Comparison of ENCODE assay signal across 1 cellular context in the genomic region with DNA sequence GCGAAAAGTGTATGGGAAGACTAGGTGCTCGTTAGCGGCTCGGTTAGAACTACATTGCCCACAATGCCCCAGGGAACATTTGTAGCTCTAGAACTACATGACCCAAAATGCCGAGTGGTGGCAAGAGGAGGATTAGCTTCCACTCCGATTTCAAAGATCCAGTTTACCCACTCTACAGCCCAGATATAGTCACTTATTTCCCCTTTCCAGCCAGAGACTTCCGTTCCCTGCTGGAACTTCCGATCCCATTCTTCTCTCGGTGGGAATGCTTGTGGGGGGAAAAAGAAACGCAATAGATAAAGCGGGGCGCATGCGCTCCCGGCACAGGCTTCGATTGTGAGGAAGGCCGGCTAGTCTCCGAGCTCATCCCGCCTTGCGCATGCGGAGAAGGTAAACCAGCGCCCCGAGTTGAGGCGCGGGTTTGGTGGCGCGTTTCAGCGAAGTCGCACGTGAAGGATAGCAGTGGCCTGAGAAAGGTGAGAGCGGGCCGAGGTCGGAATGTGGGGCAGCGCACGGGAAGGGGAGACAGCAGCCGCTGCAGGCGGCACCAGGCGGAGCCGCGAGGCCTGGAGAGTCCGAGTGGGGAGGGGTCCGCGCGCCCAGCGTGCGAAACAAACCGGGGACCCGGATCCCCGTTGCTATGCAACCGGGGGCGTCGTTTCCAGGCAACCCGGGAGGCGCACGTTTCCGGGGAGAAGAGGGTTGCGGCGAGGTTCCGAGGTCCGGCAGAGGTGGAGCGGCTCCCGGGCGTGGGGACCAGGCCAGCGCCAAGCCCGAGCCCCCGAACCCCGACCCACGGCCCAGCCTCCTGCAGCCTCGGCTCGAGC.
TF ChIP-seq lines count a peak whose summit lies in the region.

A gene with protein sequence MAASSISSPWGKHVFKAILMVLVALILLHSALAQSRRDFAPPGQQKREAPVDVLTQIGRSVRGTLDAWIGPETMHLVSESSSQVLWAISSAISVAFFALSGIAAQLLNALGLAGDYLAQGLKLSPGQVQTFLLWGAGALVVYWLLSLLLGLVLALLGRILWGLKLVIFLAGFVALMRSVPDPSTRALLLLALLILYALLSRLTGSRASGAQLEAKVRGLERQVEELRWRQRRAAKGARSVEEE (plus strand): TSS at position 366 of the 827 bp plus-strand sequence. CDS start 5,536 bp downstream, outside the sequence.

TF ChIP-seq in K562, 482 proteins besides CTCF, POLR2A, EP300 and RAD21 (continued from another document and continues in another):
- TF ChIP-seq, protein P1, sequence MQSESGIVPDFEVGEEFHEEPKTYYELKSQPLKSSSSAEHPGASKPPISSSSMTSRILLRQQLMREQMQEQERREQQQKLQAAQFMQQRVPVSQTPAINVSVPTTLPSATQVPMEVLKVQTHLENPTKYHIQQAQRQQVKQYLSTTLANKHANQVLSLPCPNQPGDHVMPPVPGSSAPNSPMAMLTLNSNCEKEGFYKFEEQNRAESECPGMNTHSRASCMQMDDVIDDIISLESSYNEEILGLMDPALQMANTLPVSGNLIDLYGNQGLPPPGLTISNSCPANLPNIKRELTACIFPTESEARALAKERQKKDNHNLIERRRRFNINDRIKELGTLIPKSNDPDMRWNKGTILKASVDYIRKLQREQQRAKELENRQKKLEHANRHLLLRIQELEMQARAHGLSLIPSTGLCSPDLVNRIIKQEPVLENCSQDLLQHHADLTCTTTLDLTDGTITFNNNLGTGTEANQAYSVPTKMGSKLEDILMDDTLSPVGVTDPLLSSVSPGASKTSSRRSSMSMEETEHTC (IDR thresholded peaks at IDR 0.05) = no peak
- TF ChIP-seq FOXA3 (CRISPR knock-in tag; conservative IDR thresholded peaks at IDR 0.05 in 1 of 2, IDR thresholded peaks at IDR 0.05 in 1 of 2) = peak in 1 of 2 experiments; percentile 69; a peak in 1 of 4 replicates
- peak; percentile 98 for TF ChIP-seq ZFX (CRISPR knock-in tag; IDR thresholded peaks at IDR 0.05)
- TF ChIP-seq CEBPB (tag; IDR thresholded peaks at IDR 0.05) = no peak
- no peak for TF ChIP-seq ZNF224 (CRISPR knock-in tag; IDR thresholded peaks at IDR 0.05)
- TF ChIP-seq, protein P2, sequence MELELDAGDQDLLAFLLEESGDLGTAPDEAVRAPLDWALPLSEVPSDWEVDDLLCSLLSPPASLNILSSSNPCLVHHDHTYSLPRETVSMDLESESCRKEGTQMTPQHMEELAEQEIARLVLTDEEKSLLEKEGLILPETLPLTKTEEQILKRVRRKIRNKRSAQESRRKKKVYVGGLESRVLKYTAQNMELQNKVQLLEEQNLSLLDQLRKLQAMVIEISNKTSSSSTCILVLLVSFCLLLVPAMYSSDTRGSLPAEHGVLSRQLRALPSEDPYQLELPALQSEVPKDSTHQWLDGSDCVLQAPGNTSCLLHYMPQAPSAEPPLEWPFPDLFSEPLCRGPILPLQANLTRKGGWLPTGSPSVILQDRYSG (tag; conservative IDR thresholded peaks at IDR 0.05; ENCODE audit: low read depth) = no peak
- TF ChIP-seq ARID2 (IDR thresholded peaks at IDR 0.05) = no peak
- peak; percentile 39; the same call in 1 of the 2 replicates for TF ChIP-seq RB1 (IDR thresholded peaks at IDR 0.05; ENCODE audit: low read depth)
- TF ChIP-seq ZNF354B (CRISPR knock-in tag; IDR thresholded peaks at IDR 0.05) = no peak
- TF ChIP-seq ERF (CRISPR knock-in tag; IDR thresholded peaks at IDR 0.05) = no peak
- no peak for TF ChIP-seq DNMT1 (IDR thresholded peaks at IDR 0.05)
- no peak for TF ChIP-seq ZNF584 (CRISPR knock-in tag; IDR thresholded peaks at IDR 0.05; ENCODE audit: low read depth)
- no peak; the same call in 1 of the 2 replicates for TF ChIP-seq DMBX1 (CRISPR knock-in tag; IDR thresholded peaks at IDR 0.05; ENCODE audit: borderline replicate concordance)
- no peak for TF ChIP-seq GTF2A2 (tag; IDR thresholded peaks at IDR 0.05)
- TF ChIP-seq CBFB (CRISPR knock-in tag; IDR thresholded peaks at IDR 0.05) = peak; percentile 19; the same call in 1 of the 2 replicates
- TF ChIP-seq, protein P3, sequence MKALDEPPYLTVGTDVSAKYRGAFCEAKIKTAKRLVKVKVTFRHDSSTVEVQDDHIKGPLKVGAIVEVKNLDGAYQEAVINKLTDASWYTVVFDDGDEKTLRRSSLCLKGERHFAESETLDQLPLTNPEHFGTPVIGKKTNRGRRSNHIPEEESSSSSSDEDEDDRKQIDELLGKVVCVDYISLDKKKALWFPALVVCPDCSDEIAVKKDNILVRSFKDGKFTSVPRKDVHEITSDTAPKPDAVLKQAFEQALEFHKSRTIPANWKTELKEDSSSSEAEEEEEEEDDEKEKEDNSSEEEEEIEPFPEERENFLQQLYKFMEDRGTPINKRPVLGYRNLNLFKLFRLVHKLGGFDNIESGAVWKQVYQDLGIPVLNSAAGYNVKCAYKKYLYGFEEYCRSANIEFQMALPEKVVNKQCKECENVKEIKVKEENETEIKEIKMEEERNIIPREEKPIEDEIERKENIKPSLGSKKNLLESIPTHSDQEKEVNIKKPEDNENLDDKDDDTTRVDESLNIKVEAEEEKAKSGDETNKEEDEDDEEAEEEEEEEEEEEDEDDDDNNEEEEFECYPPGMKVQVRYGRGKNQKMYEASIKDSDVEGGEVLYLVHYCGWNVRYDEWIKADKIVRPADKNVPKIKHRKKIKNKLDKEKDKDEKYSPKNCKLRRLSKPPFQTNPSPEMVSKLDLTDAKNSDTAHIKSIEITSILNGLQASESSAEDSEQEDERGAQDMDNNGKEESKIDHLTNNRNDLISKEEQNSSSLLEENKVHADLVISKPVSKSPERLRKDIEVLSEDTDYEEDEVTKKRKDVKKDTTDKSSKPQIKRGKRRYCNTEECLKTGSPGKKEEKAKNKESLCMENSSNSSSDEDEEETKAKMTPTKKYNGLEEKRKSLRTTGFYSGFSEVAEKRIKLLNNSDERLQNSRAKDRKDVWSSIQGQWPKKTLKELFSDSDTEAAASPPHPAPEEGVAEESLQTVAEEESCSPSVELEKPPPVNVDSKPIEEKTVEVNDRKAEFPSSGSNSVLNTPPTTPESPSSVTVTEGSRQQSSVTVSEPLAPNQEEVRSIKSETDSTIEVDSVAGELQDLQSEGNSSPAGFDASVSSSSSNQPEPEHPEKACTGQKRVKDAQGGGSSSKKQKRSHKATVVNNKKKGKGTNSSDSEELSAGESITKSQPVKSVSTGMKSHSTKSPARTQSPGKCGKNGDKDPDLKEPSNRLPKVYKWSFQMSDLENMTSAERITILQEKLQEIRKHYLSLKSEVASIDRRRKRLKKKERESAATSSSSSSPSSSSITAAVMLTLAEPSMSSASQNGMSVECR (CRISPR knock-in tag; IDR thresholded peaks at IDR 0.05) = no peak; the same call in 1 of the 2 replicates
- TF ChIP-seq NEUROD1 (IDR thresholded peaks at IDR 0.05; ENCODE audit: borderline replicate concordance, low read depth, low read length, partially characterized antibody) = no peak
- no peak for TF ChIP-seq ZNF507 (tag; conservative IDR thresholded peaks at IDR 0.05)
- no peak for TF ChIP-seq SNRNP70 (optimal IDR thresholded peaks at IDR 0.05; ENCODE audit: low read depth, low read length)
- TF ChIP-seq, protein P4, sequence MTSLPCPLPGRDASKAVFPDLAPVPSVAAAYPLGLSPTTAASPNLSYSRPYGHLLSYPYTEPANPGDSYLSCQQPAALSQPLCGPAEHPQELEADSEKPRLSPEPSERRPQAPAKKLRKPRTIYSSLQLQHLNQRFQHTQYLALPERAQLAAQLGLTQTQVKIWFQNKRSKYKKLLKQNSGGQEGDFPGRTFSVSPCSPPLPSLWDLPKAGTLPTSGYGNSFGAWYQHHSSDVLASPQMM (CRISPR knock-in tag; IDR thresholded peaks at IDR 0.05) = no peak
- no peak for TF ChIP-seq TCF3 (CRISPR knock-in tag; IDR thresholded peaks at IDR 0.05)
- TF ChIP-seq RBM17 (IDR thresholded peaks at IDR 0.05; ENCODE audit: borderline replicate concordance, low read depth, low read length) = no peak
- TF ChIP-seq TEAD2 (tag; IDR thresholded peaks at IDR 0.05) = no peak
- peak; percentile 64; the same call in 1 of the 2 replicates for TF ChIP-seq LCOR (CRISPR knock-in tag; IDR thresholded peaks at IDR 0.05)
- no peak for TF ChIP-seq MED1 (CRISPR knock-in tag; IDR thresholded peaks at IDR 0.05; ENCODE audit: borderline replicate concordance)
- TF ChIP-seq PRMT5 (CRISPR knock-in tag; IDR thresholded peaks at IDR 0.05) = no peak
- TF ChIP-seq MYC (IDR thresholded peaks at IDR 0.05; ENCODE audit: low read depth, low read length) = peak; percentile 79; the same call in 1 of the 2 replicates
- TF ChIP-seq MYC (CRISPR knock-in tag; IDR thresholded peaks at IDR 0.05; ENCODE audit: borderline replicate concordance, low read depth) = 0 out of 2 replicates have a peak, but pooled peaks have one; percentile 23
- no peak for TF ChIP-seq TAF1 (IDR thresholded peaks at IDR 0.05; ENCODE audit: control insufficient read depth, extremely low read depth, insufficient read depth, low read length, severe bottlenecking)
- no peak for TF ChIP-seq ZNF778 (CRISPR knock-in tag; IDR thresholded peaks at IDR 0.05)
- TF ChIP-seq SMARCE1 (IDR thresholded peaks at IDR 0.05) = no peak
- no peak for TF ChIP-seq HNRNPUL1 (IDR thresholded peaks at IDR 0.05; ENCODE audit: low read length)
- TF ChIP-seq TBP (optimal IDR thresholded peaks at IDR 0.05; ENCODE audit: low read depth, low read length) = peak; percentile 72
- no peak for TF ChIP-seq MCM5 (IDR thresholded peaks at IDR 0.05; ENCODE audit: low read depth)
- TF ChIP-seq ZZZ3 (IDR thresholded peaks at IDR 0.05) = no peak
- TF ChIP-seq, protein P5, sequence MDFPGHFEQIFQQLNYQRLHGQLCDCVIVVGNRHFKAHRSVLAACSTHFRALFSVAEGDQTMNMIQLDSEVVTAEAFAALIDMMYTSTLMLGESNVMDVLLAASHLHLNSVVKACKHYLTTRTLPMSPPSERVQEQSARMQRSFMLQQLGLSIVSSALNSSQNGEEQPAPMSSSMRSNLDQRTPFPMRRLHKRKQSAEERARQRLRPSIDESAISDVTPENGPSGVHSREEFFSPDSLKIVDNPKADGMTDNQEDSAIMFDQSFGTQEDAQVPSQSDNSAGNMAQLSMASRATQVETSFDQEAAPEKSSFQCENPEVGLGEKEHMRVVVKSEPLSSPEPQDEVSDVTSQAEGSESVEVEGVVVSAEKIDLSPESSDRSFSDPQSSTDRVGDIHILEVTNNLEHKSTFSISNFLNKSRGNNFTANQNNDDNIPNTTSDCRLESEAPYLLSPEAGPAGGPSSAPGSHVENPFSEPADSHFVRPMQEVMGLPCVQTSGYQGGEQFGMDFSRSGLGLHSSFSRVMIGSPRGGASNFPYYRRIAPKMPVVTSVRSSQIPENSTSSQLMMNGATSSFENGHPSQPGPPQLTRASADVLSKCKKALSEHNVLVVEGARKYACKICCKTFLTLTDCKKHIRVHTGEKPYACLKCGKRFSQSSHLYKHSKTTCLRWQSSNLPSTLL (IDR thresholded peaks at IDR 0.05) = no peak
- no peak for TF ChIP-seq NFE2L1 (tag; IDR thresholded peaks at IDR 0.05; ENCODE audit: borderline replicate concordance, low read depth)
- TF ChIP-seq DDX20 (tag; IDR thresholded peaks at IDR 0.05; ENCODE audit: low read depth) = no peak
- peak; percentile 83; the same call in 1 of the 2 replicates for TF ChIP-seq KAT7 (CRISPR knock-in tag; IDR thresholded peaks at IDR 0.05; ENCODE audit: borderline replicate concordance)
- TF ChIP-seq, protein P6, sequence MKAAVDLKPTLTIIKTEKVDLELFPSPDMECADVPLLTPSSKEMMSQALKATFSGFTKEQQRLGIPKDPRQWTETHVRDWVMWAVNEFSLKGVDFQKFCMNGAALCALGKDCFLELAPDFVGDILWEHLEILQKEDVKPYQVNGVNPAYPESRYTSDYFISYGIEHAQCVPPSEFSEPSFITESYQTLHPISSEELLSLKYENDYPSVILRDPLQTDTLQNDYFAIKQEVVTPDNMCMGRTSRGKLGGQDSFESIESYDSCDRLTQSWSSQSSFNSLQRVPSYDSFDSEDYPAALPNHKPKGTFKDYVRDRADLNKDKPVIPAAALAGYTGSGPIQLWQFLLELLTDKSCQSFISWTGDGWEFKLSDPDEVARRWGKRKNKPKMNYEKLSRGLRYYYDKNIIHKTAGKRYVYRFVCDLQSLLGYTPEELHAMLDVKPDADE (conservative IDR thresholded peaks at IDR 0.05; ENCODE audit: control insufficient read depth, low read depth, low read length) = peak; percentile 57
- TF ChIP-seq ZNF253 (CRISPR knock-in tag; conservative IDR thresholded peaks at IDR 0.05) = no peak
- TF ChIP-seq ETS2 (tag; IDR thresholded peaks at IDR 0.05; ENCODE audit: borderline replicate concordance, poor library complexity, severe bottlenecking) = no peak
- TF ChIP-seq, protein P7, sequence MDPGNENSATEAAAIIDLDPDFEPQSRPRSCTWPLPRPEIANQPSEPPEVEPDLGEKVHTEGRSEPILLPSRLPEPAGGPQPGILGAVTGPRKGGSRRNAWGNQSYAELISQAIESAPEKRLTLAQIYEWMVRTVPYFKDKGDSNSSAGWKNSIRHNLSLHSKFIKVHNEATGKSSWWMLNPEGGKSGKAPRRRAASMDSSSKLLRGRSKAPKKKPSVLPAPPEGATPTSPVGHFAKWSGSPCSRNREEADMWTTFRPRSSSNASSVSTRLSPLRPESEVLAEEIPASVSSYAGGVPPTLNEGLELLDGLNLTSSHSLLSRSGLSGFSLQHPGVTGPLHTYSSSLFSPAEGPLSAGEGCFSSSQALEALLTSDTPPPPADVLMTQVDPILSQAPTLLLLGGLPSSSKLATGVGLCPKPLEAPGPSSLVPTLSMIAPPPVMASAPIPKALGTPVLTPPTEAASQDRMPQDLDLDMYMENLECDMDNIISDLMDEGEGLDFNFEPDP (CRISPR knock-in tag; IDR thresholded peaks at IDR 0.05) = no peak
- no peak for TF ChIP-seq SRSF7 (optimal IDR thresholded peaks at IDR 0.05; ENCODE audit: low read depth, low read length)
- no peak for TF ChIP-seq ZNF324 (CRISPR knock-in tag; IDR thresholded peaks at IDR 0.05)
- no peak for TF ChIP-seq KDM4B (IDR thresholded peaks at IDR 0.05; ENCODE audit: borderline replicate concordance in 2 of 2, low read depth in 1 of 2)
- no peak for TF ChIP-seq ZNF133 (CRISPR knock-in tag; IDR thresholded peaks at IDR 0.05)
- TF ChIP-seq PHF20 (IDR thresholded peaks at IDR 0.05; ENCODE audit: partially characterized antibody) = peak; percentile 37
- TF ChIP-seq, protein P8, sequence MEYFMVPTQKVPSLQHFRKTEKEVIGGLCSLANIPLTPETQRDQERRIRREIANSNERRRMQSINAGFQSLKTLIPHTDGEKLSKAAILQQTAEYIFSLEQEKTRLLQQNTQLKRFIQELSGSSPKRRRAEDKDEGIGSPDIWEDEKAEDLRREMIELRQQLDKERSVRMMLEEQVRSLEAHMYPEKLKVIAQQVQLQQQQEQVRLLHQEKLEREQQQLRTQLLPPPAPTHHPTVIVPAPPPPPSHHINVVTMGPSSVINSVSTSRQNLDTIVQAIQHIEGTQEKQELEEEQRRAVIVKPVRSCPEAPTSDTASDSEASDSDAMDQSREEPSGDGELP (CRISPR knock-in tag; IDR thresholded peaks at IDR 0.05; ENCODE audit: borderline replicate concordance) = peak; percentile 72
- no peak for TF ChIP-seq PCBP2 (IDR thresholded peaks at IDR 0.05; ENCODE audit: low read depth, low read length, poor library complexity, severe bottlenecking)
